Comparison of ENCODE assay signal across 18 cellular contexts in genomic region chr1:214859647-214860046, GRCh38.
"Had no signal": no experiment of that assay in that cellular context is flagged by ENCODE, and none has a peak within 500 bp of the region (broad histone marks: within the 10 kb centered on the region; RNA-seq: fewer than 3 reads in every experiment).

No MANE protein-coding gene starts in this region.

- DNase-seq: activated CD4-positive, alpha-beta memory T cell treated with anti-CD3 and anti-CD28 coated beads for 36 hours; activated CD8-positive, alpha-beta memory T cell treated with anti-CD3 and anti-CD28 coated beads, Interleukin-2, amount 10 ng/mL, durations not matched to agents 7 days and 5 days; activated naive CD4-positive, alpha-beta T cell treated with anti-CD3 and anti-CD28 coated beads, Interleukin-2, amount 50 U/mL, for 16 hours; activated T-cell treated with anti-CD3 and anti-CD28 coated beads, Interleukin-2, amount 50 U/mL, for 1 hour; adrenal gland; caudate nucleus; colonic mucosa; hippocampal formation; left ventricle myocardium inferior; naive thymus-derived CD8-positive, alpha-beta T cell; sigmoid colon; spleen; stimulated activated naive CD8-positive, alpha-beta T cell treated with anti-CD3 and anti-CD28 coated beads, Interleukin-15, amount 100 ng/mL, for 72 hours; upper lobe of right lung had no signal

- ATAC-seq: activated CD8-positive, alpha-beta memory T cell treated with anti-CD3 and anti-CD28 coated beads, Interleukin-2, amount 10 ng/mL, durations not matched to agents 7 days and 5 days; naive thymus-derived CD8-positive, alpha-beta T cell; stimulated activated naive CD8-positive, alpha-beta T cell treated with anti-CD3 and anti-CD28 coated beads, Interleukin-15, amount 100 ng/mL, for 72 hours; upper lobe of right lung had no signal

- H3K27ac ChIP-seq: adrenal gland, colonic mucosa, esophagus muscularis mucosa, left ventricle myocardium inferior, neutrophil, parathyroid adenoma, sigmoid colon, spleen, upper lobe of right lung, VCaP had no signal

- H3K4me3 ChIP-seq: adrenal gland, colonic mucosa, esophagus muscularis mucosa, left ventricle myocardium inferior, sigmoid colon, spleen, upper lobe of right lung had no signal
